In the genomic region with DNA sequence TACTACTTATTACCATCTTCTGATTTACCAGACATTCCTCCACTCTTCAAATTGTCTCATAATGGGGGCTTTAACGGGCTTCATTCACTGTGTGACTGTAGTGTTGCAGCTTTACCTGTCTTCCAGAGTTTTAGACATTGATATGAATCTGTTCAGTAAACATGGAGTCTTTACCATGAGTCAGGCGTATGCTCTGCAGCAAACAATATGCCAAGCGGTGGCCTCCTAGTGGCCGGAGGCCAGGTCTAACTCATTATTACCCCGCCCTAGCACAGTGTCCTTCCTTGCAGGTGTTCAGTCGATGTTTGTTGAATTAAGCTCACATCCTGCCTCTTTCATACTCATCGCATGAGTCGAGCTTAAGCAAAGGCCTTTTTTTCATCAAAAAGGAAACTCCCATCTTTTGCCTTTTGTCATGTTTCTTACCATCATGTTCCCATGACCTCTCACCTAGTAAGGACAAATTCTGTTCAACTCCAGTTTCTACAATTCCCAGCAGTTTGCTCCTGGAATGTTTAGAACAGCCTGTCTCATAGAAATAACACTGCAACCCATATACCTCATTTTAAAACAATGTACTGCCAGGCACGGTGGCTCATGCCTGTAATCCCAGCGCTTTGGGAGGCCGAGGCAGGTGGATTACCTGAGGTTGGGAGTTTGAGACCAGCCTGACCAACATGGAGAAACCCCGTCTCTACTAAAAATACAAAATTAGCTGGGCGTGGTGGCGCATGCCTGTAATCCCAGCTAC, we compare ENCODE assay signal across 1 cellular context.
TF ChIP-seq lines count a peak whose summit lies in the region.

No MANE protein-coding gene starts in this region.

TF ChIP-seq in GM12878, 131 proteins besides CTCF, POLR2A, EP300 and RAD21 (continued from another document):
- TF ChIP-seq, protein P1, sequence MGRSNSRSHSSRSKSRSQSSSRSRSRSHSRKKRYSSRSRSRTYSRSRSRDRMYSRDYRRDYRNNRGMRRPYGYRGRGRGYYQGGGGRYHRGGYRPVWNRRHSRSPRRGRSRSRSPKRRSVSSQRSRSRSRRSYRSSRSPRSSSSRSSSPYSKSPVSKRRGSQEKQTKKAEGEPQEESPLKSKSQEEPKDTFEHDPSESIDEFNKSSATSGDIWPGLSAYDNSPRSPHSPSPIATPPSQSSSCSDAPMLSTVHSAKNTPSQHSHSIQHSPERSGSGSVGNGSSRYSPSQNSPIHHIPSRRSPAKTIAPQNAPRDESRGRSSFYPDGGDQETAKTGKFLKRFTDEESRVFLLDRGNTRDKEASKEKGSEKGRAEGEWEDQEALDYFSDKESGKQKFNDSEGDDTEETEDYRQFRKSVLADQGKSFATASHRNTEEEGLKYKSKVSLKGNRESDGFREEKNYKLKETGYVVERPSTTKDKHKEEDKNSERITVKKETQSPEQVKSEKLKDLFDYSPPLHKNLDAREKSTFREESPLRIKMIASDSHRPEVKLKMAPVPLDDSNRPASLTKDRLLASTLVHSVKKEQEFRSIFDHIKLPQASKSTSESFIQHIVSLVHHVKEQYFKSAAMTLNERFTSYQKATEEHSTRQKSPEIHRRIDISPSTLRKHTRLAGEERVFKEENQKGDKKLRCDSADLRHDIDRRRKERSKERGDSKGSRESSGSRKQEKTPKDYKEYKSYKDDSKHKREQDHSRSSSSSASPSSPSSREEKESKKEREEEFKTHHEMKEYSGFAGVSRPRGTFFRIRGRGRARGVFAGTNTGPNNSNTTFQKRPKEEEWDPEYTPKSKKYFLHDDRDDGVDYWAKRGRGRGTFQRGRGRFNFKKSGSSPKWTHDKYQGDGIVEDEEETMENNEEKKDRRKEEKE (IDR thresholded peaks at IDR 0.05), result no peak
- no peak for TF ChIP-seq RAD51 (IDR thresholded peaks at IDR 0.05)
- peak in 1 of 2 experiments; percentile 98; a peak in 2 of 4 replicates for TF ChIP-seq ETV6 (conservative IDR thresholded peaks at IDR 0.05 in 1 of 2, IDR thresholded peaks at IDR 0.05 in 1 of 2; ENCODE audit: borderline replicate concordance in 1 of 2, low read depth in 1 of 2)
